20 cellular contexts compared by ENCODE assay signal in genomic region chr6:150848400-150848799, GRCh38.
"Had no signal": no experiment of that assay in that cellular context is flagged by ENCODE, and none has a peak within 500 bp of the region (broad histone marks: within the 10 kb centered on the region; RNA-seq: fewer than 3 reads in every experiment).

No MANE protein-coding gene starts in this region.

- H3K27me3 ChIP-seq: esophagus muscularis mucosa, pancreas, suprapubic skin, thyroid gland had no signal

- H3K9me3 Mint-ChIP-seq: immature natural killer cell, natural killer cell had no signal

- H3K4me1 Mint-ChIP-seq: immature natural killer cell, natural killer cell had no signal

- ATAC-seq: left cardiac atrium; natural killer cell; pancreas; right cardiac atrium; stimulated activated naive CD8-positive, alpha-beta T cell treated with anti-CD3 and anti-CD28 coated beads, Interleukin-15, Interleukin-2, amounts not matched to agents 100 U/mL and 50 U/mL, for 24 hours had no signal

- H3K27me3 Mint-ChIP-seq: progenitor cell of endocrine pancreas, type B pancreatic cell had no signal

- H3K4me1 ChIP-seq: esophagus muscularis mucosa, left ventricle myocardium inferior, pancreas, suprapubic skin, thyroid gland had no signal

- H3K4me3 Mint-ChIP-seq: immature natural killer cell, natural killer cell, neural crest cell, type B pancreatic cell had no signal

- DNase-seq: effector memory CD4-positive, alpha-beta T cell; immature natural killer cell; kidney; left cardiac atrium; left ventricle myocardium inferior; natural killer cell; nucleus accumbens; pancreas; right cardiac atrium; stimulated activated CD4-positive, alpha-beta T cell treated with anti-CD3 and anti-CD28 coated beads, Interleukin-2, amount 100 ng/mL, for 48 hours; stimulated activated naive CD8-positive, alpha-beta T cell treated with anti-CD3 and anti-CD28 coated beads, Interleukin-15, Interleukin-2, amounts not matched to agents 100 U/mL and 50 U/mL, for 24 hours; thyroid gland had no signal

- H3K36me3 ChIP-seq: pancreas, suprapubic skin, thyroid gland had no signal

- H3K4me2 ChIP-seq: smooth muscle cell had no signal

- H3K9me3 ChIP-seq: esophagus muscularis mucosa, left ventricle myocardium inferior, pancreas, suprapubic skin, thyroid gland had no signal

- H3K27ac Mint-ChIP-seq: immature natural killer cell, natural killer cell, progenitor cell of endocrine pancreas, type B pancreatic cell had no signal

- H3K36me3 Mint-ChIP-seq: immature natural killer cell, natural killer cell had no signal

- H3K4me3 ChIP-seq: esophagus muscularis mucosa, left ventricle myocardium inferior, lung, pancreas, smooth muscle cell, suprapubic skin, thyroid gland had no signal

- H3K27ac ChIP-seq: epithelial cell of prostate, esophagus muscularis mucosa, left ventricle myocardium inferior, pancreas, suprapubic skin, thyroid gland had no signal
